Comparison of ENCODE assay signal across 22 cellular contexts in genomic region chr11:128852327-128853023, GRCh38. TPM values are rescaled to one million over a fixed set of nuclear protein-coding genes. Genes with fewer than 3 reads are reported as not detected.
A peak's percentile ranks its signal among the peaks of the same experiment; 100 is the strongest.
DNase-seq lines count a peak whose midpoint lies in the region; ATAC-seq and TF ChIP-seq lines count a peak whose summit lies in the region.
"Had no signal": no experiment of that assay in that cellular context is flagged by ENCODE, and none has a peak within 500 bp of the region (broad histone marks: within the 10 kb centered on the region; RNA-seq: fewer than 3 reads in every experiment).

No MANE protein-coding gene starts in this region.

- ATAC-seq in Right ventricle myocardium inferior = peak; percentile 81
- peak; percentile 62 to 73 for ATAC-seq in left cardiac atrium
- peak; percentile 79 to 91 (median 88) for ATAC-seq in right lobe of liver
- no peak for ATAC-seq in HG02623 (IDR thresholded peaks at IDR 0.05; ENCODE audit: unreplicated experiment)
- ATAC-seq: A549, Panc1 had no signal

- H3K4me1 ChIP-seq in right lobe of liver = peaks cover 0 to 7% (median 0%) of the 10 kb centered on the region in 4 donors
- H3K4me1 ChIP-seq: A549 had no signal

- H3K36me3 ChIP-seq in right lobe of liver = no peaks in the 10 kb centered on the region

- peak overlapping the region in 1 of 3 donors; percentile 25 for H3K27ac ChIP-seq in right lobe of liver
- H3K27ac ChIP-seq: A549 had no signal

- TF ChIP-seq CTCF in right lobe of liver (IDR thresholded peaks at IDR 0.05) = no peak

- H3K4me3 ChIP-seq in right lobe of liver = no peak overlapping the region
- H3K4me3 ChIP-seq: A549 had no signal

- no peak for DNase-seq in Right ventricle myocardium inferior (ENCODE audit: missing footprints)
- DNase-seq in cardiac septum (ENCODE audit: low spot score) = no peak
- peak; percentile 63 for DNase-seq in left cardiac atrium
- peak in 1 of 3 donors; percentile 68 for DNase-seq in right lobe of liver
- DNase-seq in stimulated activated naive CD4-positive, alpha-beta T cell (lab: John Stamatoyannopoulos, UW) = no peak
- DNase-seq in DMS153 (lab: John Stamatoyannopoulos, UW) = no peak
- DNase-seq: COR-L47, DND-41, GDM1, GOT3, HFFc6, KG1, NCI-H1048, NCI-H1694, NCI-H2107, NCI-H226, NCI-H526 treated with DMSO at 0.1 percent for 48 hours, SHP77 had no signal

- TF ChIP-seq POLR2A in right lobe of liver (IDR thresholded peaks at IDR 0.05) = no peak

- H3K9me3 ChIP-seq in right lobe of liver = no peaks in the 10 kb centered on the region
- H3K9me3 ChIP-seq: A549 had no signal

- H3K27me3 ChIP-seq in right lobe of liver = no peaks in the 10 kb centered on the region

- intact Hi-C loops in Right ventricle myocardium inferior (cut with DNase I) (no loop called here), cardiac septum (cut with DNase I) (loop anchor here (10.0 kb wide), 1 partner anchor 818 kb away; no protein-coding TSS in a partner anchor), left cardiac atrium (cut with DNase I) (loop anchor here in 1 of 2 donors (10.0 kb wide), 2 partner anchors 688 to 818 kb away; no protein-coding TSS in a partner anchor), right lobe of liver (cut with DNase I) (no loop called here)

- 74% methylated on average over 8 of the region's 13 CpGs for WGBS in right lobe of liver (ENCODE audit: insufficient coverage, low coverage, low lambda C conversion rate, missing lambda C conversion rate)

RNA-seq across cellular contexts. Expression of gene KCNJ1, which starts 14.6 kb away (rescaled TPM):
- total RNA-seq in Right ventricle myocardium inferior (not detected), cardiac septum (not detected), left cardiac atrium (not detected), right lobe of liver (not detected)
- total RNA-seq: HFFc6, M059J had no signal

RNA-seq across cellular contexts. Expression of gene KCNJ5, which starts 38.7 kb away (rescaled TPM):
- total RNA-seq in Right ventricle myocardium inferior (7.5 TPM), cardiac septum (12.1 TPM), left cardiac atrium (10 to 100 TPM in 1 of 2 donors, 1 to 10 TPM in 1; 6.1 to 15.6 TPM), right lobe of liver (under 1 TPM; 0.05 to 0.80 (median 0.11) TPM)
- total RNA-seq: HFFc6, M059J had no signal
